Comparison of ENCODE assay signal across 19 cellular contexts in genomic region chr20:3461191-3461874, GRCh38. TPM values are rescaled to one million over a fixed set of nuclear protein-coding genes. Genes with fewer than 3 reads are reported as not detected.
DNase-seq lines count a peak whose midpoint lies in the region; ATAC-seq and TF ChIP-seq lines count a peak whose summit lies in the region.
"Had no signal": no experiment of that assay in that cellular context is flagged by ENCODE, and none has a peak within 500 bp of the region (broad histone marks: within the 10 kb centered on the region; RNA-seq: fewer than 3 reads in every experiment).

No MANE protein-coding gene starts in this region.

- peak overlapping the region; percentile 4; the same call in 1 of the 2 replicates for H3K4me2 ChIP-seq in IMR-90 (ENCODE audit: low read depth, low read length)
- peak overlapping the region; percentile 63 for H3K4me2 ChIP-seq in skeletal muscle satellite cell (ENCODE audit: low read length)

- H3K4me3 ChIP-seq in IMR-90 (ENCODE audit: insufficient read depth, low read depth, low read length) (no peak overlapping the region), brain microvascular endothelial cell (ENCODE audit: low read depth, low read length) (no peak overlapping the region), skeletal muscle satellite cell (ENCODE audit: low read length) (peak overlapping the region; percentile 47)
- H3K4me3 ChIP-seq: coronary artery, K562, vagina had no signal

- POLR2A ChIA-PET in IMR-90 (lab: Charles Lee; ENCODE audit: unreplicated experiment), result no interaction called here
- POLR2A ChIA-PET in naive thymus-derived CD8-positive, alpha-beta T cell (lab: Charles Lee), result interaction anchor here (1.2 kb wide), 1 partner anchor 9 kb away, joined by 4 read pairs; no protein-coding TSS in a partner anchor

- no peaks in the 10 kb centered on the region for H4K20me1 ChIP-seq in IMR-90 (ENCODE audit: insufficient read depth, low read length)

- H3K27me3 Mint-ChIP-seq in naive thymus-derived CD8-positive, alpha-beta T cell, result peaks cover 5 to 14% (median 7%) of the 10 kb centered on the region in 5 donors
- H3K27me3 Mint-ChIP-seq: activated CD4-positive, alpha-beta T cell treated with anti-CD3 and anti-CD28 coated beads for 36 hours; activated T-cell treated with anti-CD3 and anti-CD28 coated beads, Interleukin-2, amount 50 U/mL, for 24 hours had no signal

- H3K23ac ChIP-seq in IMR-90 (ENCODE audit: low read depth, low read length), result no peak overlapping the region

- H3K4ac ChIP-seq in IMR-90 (ENCODE audit: low read depth, low read length), result no peak overlapping the region

- H3K4me1 ChIP-seq in IMR-90 (ENCODE audit: control insufficient read depth, insufficient read depth, low read length) (no peaks in the 10 kb centered on the region), skeletal muscle satellite cell (ENCODE audit: control insufficient read depth, insufficient read depth, low read length) (peaks cover 8% of the 10 kb centered on the region)
- H3K4me1 ChIP-seq: vagina had no signal

- no peak overlapping the region for H2AK5ac ChIP-seq in IMR-90 (ENCODE audit: low read depth, low read length)

- intact Hi-C loops in IMR-90 (cut with micrococcal nuclease), result no loop called here

- H4K91ac ChIP-seq in IMR-90 (ENCODE audit: insufficient read depth, low read depth, low read length), result no peak overlapping the region

- no peak overlapping the region for H3K18ac ChIP-seq in IMR-90 (ENCODE audit: low read depth, low read length)

- dilution Hi-C loops in IMR-90 (cut with HindIII; ENCODE audit: low sequenced_read_pairs, unreplicated experiment), result no loop called here

- H2BK120ac ChIP-seq in IMR-90 (ENCODE audit: low read depth, low read length), result no peak overlapping the region

- H4K8ac ChIP-seq in IMR-90 (ENCODE audit: low read depth in 2 of 2, low read length in 2 of 2), result no peak overlapping the region

- no peak for TF ChIP-seq POLR2A in IMR-90 (IDR thresholded peaks at IDR 0.05; ENCODE audit: low read depth, low read length)

- no peak overlapping the region for H2BK20ac ChIP-seq in IMR-90 (ENCODE audit: low read depth, low read length)

- H3K79me1 ChIP-seq in IMR-90 (ENCODE audit: low read depth in 1 of 2, low read length in 2 of 2), result no peaks in the 10 kb centered on the region

- H3K4me3 Mint-ChIP-seq in naive thymus-derived CD8-positive, alpha-beta T cell, result no peak overlapping the region
- H3K4me3 Mint-ChIP-seq: activated CD4-positive, alpha-beta T cell treated with anti-CD3 and anti-CD28 coated beads for 36 hours; activated T-cell treated with anti-CD3 and anti-CD28 coated beads, Interleukin-2, amount 50 U/mL, for 24 hours; stimulated activated effector memory CD8-positive, alpha-beta T cell treated with anti-CD3 and anti-CD28 coated beads, Interleukin-12 subunit alpha, Interleukin-12 subunit beta, amount 100 ng/mL, for 72 hours had no signal

- DNase-seq in IMR-90, result peak; percentile 49
- DNase-seq in brain microvascular endothelial cell, result peak; percentile 15
- peak; percentile 65 for DNase-seq in iris pigment epithelial cell (ENCODE audit: low read depth)
- DNase-seq in NK-92 (lab: John Stamatoyannopoulos, UW; ENCODE audit: unreplicated experiment), result no peak
- DNase-seq in naive thymus-derived CD8-positive, alpha-beta T cell, result no peak
- DNase-seq in activated gamma-delta T cell treated with Interleukin-2 at 50 U/mL for 16 hours, result no peak
- DNase-seq in G401 (ENCODE audit: low spot score), result no peak
- DNase-seq: activated CD4-positive, alpha-beta T cell treated with anti-CD3 and anti-CD28 coated beads for 36 hours; activated T-cell treated with anti-CD3 and anti-CD28 coated beads, Interleukin-2, amount 50 U/mL, for 24 hours; C1 segment of cervical spinal cord; foreskin melanocyte; NCI-H1105 treated with DMSO at 0.1 percent for 48 hours; NCI-H774; stimulated activated CD4-positive, alpha-beta T cell treated with anti-CD3 and anti-CD28 coated beads, Interleukin-4, amount 100 ng/mL, for 4 hours had no signal

- H2AK9ac ChIP-seq in IMR-90 (replicated peaks; ENCODE audit: low read depth, low read length, poor library complexity), result no peak overlapping the region

- H3K9me3 ChIP-seq in IMR-90 (ENCODE audit: control insufficient read depth, insufficient read depth, low read length) (no peaks in the 10 kb centered on the region), skeletal muscle satellite cell (replicated peaks; ENCODE audit: low read length) (no peaks in the 10 kb centered on the region)
- H3K9me3 ChIP-seq: vagina had no signal

- H3K9ac ChIP-seq in IMR-90 (ENCODE audit: low read depth, low read length), result no peak overlapping the region
- H3K9ac ChIP-seq in skeletal muscle satellite cell (ENCODE audit: low read depth, low read length), result peak overlapping the region; percentile 7

- in situ Hi-C loops in IMR-90 (cut with MboI; ENCODE audit: low sequenced_read_pairs), result no loop called here
- in situ Hi-C loops in brain microvascular endothelial cell (cut with HindIII; ENCODE audit: low pct_ligation_motif_present, low sequenced_read_pairs), result no loop called here
- in situ Hi-C loops in G401 (cut with HindIII; ENCODE audit: low sequenced_read_pairs), result no loop called here

- BruUV-seq in IMR-90 (replicated peaks; lab: Mats Ljungman, UMichigan), result no TSS peak

- H2BK15ac ChIP-seq in IMR-90 (ENCODE audit: low read depth, low read length), result no peak overlapping the region

- H2BK5ac ChIP-seq in IMR-90 (ENCODE audit: low read depth, low read length, poor library complexity, severe bottlenecking), result no peak overlapping the region

- H3K14ac ChIP-seq in IMR-90 (replicated peaks; ENCODE audit: low read depth, low read length), result no peak overlapping the region

- peak overlapping the region; percentile 46 for H2AFZ ChIP-seq in IMR-90 (replicated peaks; ENCODE audit: low read length, poor library complexity)

- no peak overlapping the region for H4K5ac ChIP-seq in IMR-90 (ENCODE audit: low read depth, low read length)

- CTCF ChIA-PET in IMR-90 (lab: Yijun Ruan, JAX), result no interaction called here

- H3K27ac ChIP-seq in IMR-90 (ENCODE audit: insufficient read depth, low read length), result no peak overlapping the region
- H3K27ac ChIP-seq in brain microvascular endothelial cell, result no peak overlapping the region
- H3K27ac ChIP-seq: coronary artery, vagina had no signal

- H3K4me1 Mint-ChIP-seq in naive thymus-derived CD8-positive, alpha-beta T cell, result peaks cover 0 to 1% (median 0%) of the 10 kb centered on the region in 4 donors
- H3K4me1 Mint-ChIP-seq: activated CD4-positive, alpha-beta T cell treated with anti-CD3 and anti-CD28 coated beads for 36 hours; stimulated activated effector memory CD8-positive, alpha-beta T cell treated with anti-CD3 and anti-CD28 coated beads, Interleukin-12 subunit alpha, Interleukin-12 subunit beta, amount 100 ng/mL, for 72 hours had no signal

- WGBS in IMR-90 (ENCODE audit: extremely low coverage in 2 of 2, insufficient read length in 1 of 2), 2 experiments, result 23% methylated on average over 5 of the region's 12 CpGs; no CpG with 5 or more reads in 1 of the 2 experiments

- no peaks in the 10 kb centered on the region for H3K9me1 ChIP-seq in IMR-90 (ENCODE audit: insufficient read depth, low read length)

- H3K27me3 ChIP-seq in IMR-90 (ENCODE audit: control insufficient read depth, insufficient read depth, low read length), result peaks cover 22% of the 10 kb centered on the region
- no peaks in the 10 kb centered on the region for H3K27me3 ChIP-seq in brain microvascular endothelial cell (replicated peaks)
- H3K27me3 ChIP-seq in skeletal muscle satellite cell (ENCODE audit: control insufficient read depth, insufficient read depth, low read length), result peaks cover 33% of the 10 kb centered on the region
- H3K27me3 ChIP-seq: vagina had no signal

- TF ChIP-seq CTCF in IMR-90 (conservative IDR thresholded peaks at IDR 0.05; ENCODE audit: low read depth, low read length) (no peak), brain microvascular endothelial cell (IDR thresholded peaks at IDR 0.05; ENCODE audit: low read depth, low read length, missing control alignments) (no peak)

- H3K9me3 Mint-ChIP-seq in naive thymus-derived CD8-positive, alpha-beta T cell, result no peaks in the 10 kb centered on the region
- H3K9me3 Mint-ChIP-seq: activated T-cell treated with anti-CD3 and anti-CD28 coated beads, Interleukin-2, amount 50 U/mL, for 24 hours; stimulated activated effector memory CD8-positive, alpha-beta T cell treated with anti-CD3 and anti-CD28 coated beads, Interleukin-12 subunit alpha, Interleukin-12 subunit beta, amount 100 ng/mL, for 72 hours had no signal

- H3K36me3 ChIP-seq in IMR-90 (ENCODE audit: control insufficient read depth, insufficient read depth, low read length), result no peaks in the 10 kb centered on the region
- no peaks in the 10 kb centered on the region for H3K36me3 ChIP-seq in brain microvascular endothelial cell (replicated peaks)
- no peaks in the 10 kb centered on the region for H3K36me3 ChIP-seq in skeletal muscle satellite cell (ENCODE audit: insufficient read depth, low read length)
- H3K36me3 ChIP-seq: vagina had no signal

- no peak for TF ChIP-seq RAD21 in IMR-90 (IDR thresholded peaks at IDR 0.05; ENCODE audit: low read length)

- no peak overlapping the region for H3K27ac Mint-ChIP-seq in naive thymus-derived CD8-positive, alpha-beta T cell
- H3K27ac Mint-ChIP-seq: activated CD4-positive, alpha-beta T cell treated with anti-CD3 and anti-CD28 coated beads for 36 hours; activated T-cell treated with anti-CD3 and anti-CD28 coated beads, Interleukin-2, amount 50 U/mL, for 24 hours; stimulated activated effector memory CD8-positive, alpha-beta T cell treated with anti-CD3 and anti-CD28 coated beads, Interleukin-12 subunit alpha, Interleukin-12 subunit beta, amount 100 ng/mL, for 72 hours had no signal

- H3K36me3 Mint-ChIP-seq in naive thymus-derived CD8-positive, alpha-beta T cell, result no peaks in the 10 kb centered on the region
- H3K36me3 Mint-ChIP-seq: stimulated activated effector memory CD8-positive, alpha-beta T cell treated with anti-CD3 and anti-CD28 coated beads, Interleukin-12 subunit alpha, Interleukin-12 subunit beta, amount 100 ng/mL, for 72 hours had no signal

- no peak overlapping the region for H3K56ac ChIP-seq in IMR-90 (ENCODE audit: extremely low read depth, insufficient read depth, low read length)

- ATAC-seq in IMR-90 (ENCODE audit: low read depth), result peak; percentile 67
- no peak for ATAC-seq in naive thymus-derived CD8-positive, alpha-beta T cell
- ATAC-seq: activated CD4-positive, alpha-beta T cell treated with anti-CD3 and anti-CD28 coated beads for 36 hours; K562; stimulated activated effector memory CD8-positive, alpha-beta T cell treated with anti-CD3 and anti-CD28 coated beads, Interleukin-12 subunit alpha, Interleukin-12 subunit beta, amount 100 ng/mL, for 72 hours had no signal

RNA-seq across cellular contexts. Expression of gene ATRN, which starts 9.5 kb away (rescaled TPM):
- total RNA-seq in IMR-90 (2012; rRNA removed), result 42.5 and 46.2 TPM in 2 replicates
- 27.8 and 32.3 TPM in 2 replicates for polyA plus RNA-seq in IMR-90 (2012; rRNA removed)
- 13.4 and 16.6 TPM in 2 replicates for polyA plus RNA-seq in IMR-90 (2012; cell fraction: cytosol; rRNA removed)
- polyA plus RNA-seq in IMR-90 (2012; cell fraction: nucleus; rRNA removed; ENCODE audit: low replicate concordance), result 9.3 and 25.4 TPM in 2 replicates
- total RNA-seq in skeletal muscle satellite cell (2012; rRNA removed), result 27.6 and 29.5 TPM in 2 replicates
- total RNA-seq in naive thymus-derived CD8-positive, alpha-beta T cell, result 10 to 100 TPM; 13.1 to 13.9 TPM
- polyA plus RNA-seq in naive thymus-derived CD8-positive, alpha-beta T cell, result 1 to 10 TPM; 7.0 to 9.4 (median 7.6) TPM
- total RNA-seq in G401 (2014; rRNA removed; shearing (Covaris generic)), result 11.2 and 21.6 TPM in 2 replicates

RNA-seq across cellular contexts. Expression of gene DNAAF9, which starts 53.9 kb away (rescaled TPM):
- total RNA-seq in IMR-90 (2012; rRNA removed), result 7.8 and 7.9 TPM in 2 replicates
- 6.9 and 8.2 TPM in 2 replicates for polyA plus RNA-seq in IMR-90 (2012; rRNA removed)
- 3.6 and 4.1 TPM in 2 replicates for polyA plus RNA-seq in IMR-90 (2012; cell fraction: cytosol; rRNA removed)
- 13.2 and 23.6 TPM in 2 replicates for polyA plus RNA-seq in IMR-90 (2012; cell fraction: nucleus; rRNA removed; ENCODE audit: low replicate concordance)
- total RNA-seq in skeletal muscle satellite cell (2012; rRNA removed), result 7.6 and 10.4 TPM in 2 replicates
- 1 to 10 TPM; 4.8 to 5.1 TPM for total RNA-seq in naive thymus-derived CD8-positive, alpha-beta T cell
- 1 to 10 TPM in 2 of 3 donors, under 1 TPM in 1; 0.62 to 1.4 (median 1.0) TPM for polyA plus RNA-seq in naive thymus-derived CD8-positive, alpha-beta T cell
- total RNA-seq in G401 (2014; rRNA removed; shearing (Covaris generic)), result 6.1 and 7.8 TPM in 2 replicates

Comparison
In these comparisons a context has a peak if more than half of its experiments do, and no peak if none do; other contexts are left out.
1. DNase-seq: peak in IMR-90 (single experiment), brain microvascular endothelial cell (single experiment) and iris pigment epithelial cell (single experiment); none in NK-92 (single experiment), naive thymus-derived CD8-positive, alpha-beta T cell (0 of 10), activated gamma-delta T cell treated with Interleukin-2 at 50 U/mL for 16 hours (single experiment) and G401 (single experiment).